Comparison of ENCODE assay signal across 1 cellular context in the genomic region with DNA sequence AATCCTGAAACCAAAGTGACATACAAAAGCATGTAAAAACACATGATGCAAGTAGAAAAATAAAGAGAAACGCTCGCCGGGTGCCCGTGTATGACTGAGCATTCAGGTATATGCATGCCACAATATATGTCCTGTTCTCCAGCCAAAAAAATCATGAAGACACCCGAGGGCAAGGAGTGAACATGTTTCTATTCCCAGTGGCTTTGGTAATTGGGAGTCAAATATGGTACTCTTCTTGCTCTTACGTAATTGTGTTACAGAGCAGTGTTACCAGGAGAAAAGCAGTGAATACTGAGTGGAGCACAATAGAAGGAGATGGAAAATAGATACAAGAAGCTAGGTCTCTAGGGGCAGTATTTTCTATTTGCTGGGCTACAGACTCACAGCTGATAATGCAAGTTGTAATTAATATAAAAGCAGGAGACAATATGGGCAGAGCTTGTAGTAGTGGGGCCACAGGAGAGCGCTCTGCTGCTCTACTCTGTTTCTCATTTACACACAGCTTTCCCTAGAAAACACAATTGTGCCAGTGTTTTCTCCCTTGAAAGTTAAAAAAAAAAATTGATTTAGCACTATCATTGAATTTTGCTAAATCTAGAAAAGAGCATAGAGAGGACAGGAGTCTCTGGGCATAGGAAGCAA.
TF ChIP-seq lines count a peak whose summit lies in the region.

No MANE protein-coding gene starts in this region.

TF ChIP-seq in SK-N-SH, 30 proteins besides CTCF, POLR2A, EP300 and RAD21 (continued from another document):
- TF ChIP-seq, protein P1, sequence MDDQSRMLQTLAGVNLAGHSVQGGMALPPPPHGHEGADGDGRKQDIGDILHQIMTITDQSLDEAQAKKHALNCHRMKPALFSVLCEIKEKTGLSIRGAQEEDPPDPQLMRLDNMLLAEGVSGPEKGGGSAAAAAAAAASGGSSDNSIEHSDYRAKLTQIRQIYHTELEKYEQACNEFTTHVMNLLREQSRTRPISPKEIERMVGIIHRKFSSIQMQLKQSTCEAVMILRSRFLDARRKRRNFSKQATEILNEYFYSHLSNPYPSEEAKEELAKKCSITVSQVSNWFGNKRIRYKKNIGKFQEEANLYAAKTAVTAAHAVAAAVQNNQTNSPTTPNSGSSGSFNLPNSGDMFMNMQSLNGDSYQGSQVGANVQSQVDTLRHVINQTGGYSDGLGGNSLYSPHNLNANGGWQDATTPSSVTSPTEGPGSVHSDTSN (IDR thresholded peaks at IDR 0.05), result no peak
- TF ChIP-seq, protein P2, sequence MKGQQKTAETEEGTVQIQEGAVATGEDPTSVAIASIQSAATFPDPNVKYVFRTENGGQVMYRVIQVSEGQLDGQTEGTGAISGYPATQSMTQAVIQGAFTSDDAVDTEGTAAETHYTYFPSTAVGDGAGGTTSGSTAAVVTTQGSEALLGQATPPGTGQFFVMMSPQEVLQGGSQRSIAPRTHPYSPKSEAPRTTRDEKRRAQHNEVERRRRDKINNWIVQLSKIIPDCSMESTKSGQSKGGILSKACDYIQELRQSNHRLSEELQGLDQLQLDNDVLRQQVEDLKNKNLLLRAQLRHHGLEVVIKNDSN (IDR thresholded peaks at IDR 0.05; ENCODE audit: borderline replicate concordance, low read depth), result no peak
- TF ChIP-seq NFIC (IDR thresholded peaks at IDR 0.05; ENCODE audit: borderline replicate concordance), result 0 out of 2 replicates have a peak, but pooled peaks have one; percentile 2
- TF ChIP-seq GABPA (IDR thresholded peaks at IDR 0.05; ENCODE audit: low read depth), result no peak
- TF ChIP-seq JUND (IDR thresholded peaks at IDR 0.05), result no peak
- TF ChIP-seq, protein P3, sequence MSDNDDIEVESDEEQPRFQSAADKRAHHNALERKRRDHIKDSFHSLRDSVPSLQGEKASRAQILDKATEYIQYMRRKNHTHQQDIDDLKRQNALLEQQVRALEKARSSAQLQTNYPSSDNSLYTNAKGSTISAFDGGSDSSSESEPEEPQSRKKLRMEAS (IDR thresholded peaks at IDR 0.05; ENCODE audit: low read depth), result no peak
- TF ChIP-seq TCF12 (IDR thresholded peaks at IDR 0.05), result no peak
- TF ChIP-seq, protein P4, sequence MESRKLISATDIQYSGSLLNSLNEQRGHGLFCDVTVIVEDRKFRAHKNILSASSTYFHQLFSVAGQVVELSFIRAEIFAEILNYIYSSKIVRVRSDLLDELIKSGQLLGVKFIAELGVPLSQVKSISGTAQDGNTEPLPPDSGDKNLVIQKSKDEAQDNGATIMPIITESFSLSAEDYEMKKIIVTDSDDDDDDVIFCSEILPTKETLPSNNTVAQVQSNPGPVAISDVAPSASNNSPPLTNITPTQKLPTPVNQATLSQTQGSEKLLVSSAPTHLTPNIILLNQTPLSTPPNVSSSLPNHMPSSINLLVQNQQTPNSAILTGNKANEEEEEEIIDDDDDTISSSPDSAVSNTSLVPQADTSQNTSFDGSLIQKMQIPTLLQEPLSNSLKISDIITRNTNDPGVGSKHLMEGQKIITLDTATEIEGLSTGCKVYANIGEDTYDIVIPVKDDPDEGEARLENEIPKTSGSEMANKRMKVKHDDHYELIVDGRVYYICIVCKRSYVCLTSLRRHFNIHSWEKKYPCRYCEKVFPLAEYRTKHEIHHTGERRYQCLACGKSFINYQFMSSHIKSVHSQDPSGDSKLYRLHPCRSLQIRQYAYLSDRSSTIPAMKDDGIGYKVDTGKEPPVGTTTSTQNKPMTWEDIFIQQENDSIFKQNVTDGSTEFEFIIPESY (IDR thresholded peaks at IDR 0.05; ENCODE audit: borderline replicate concordance, low read depth), result no peak
- no peak for TF ChIP-seq YY1 (IDR thresholded peaks at IDR 0.05; ENCODE audit: low read depth)
- TF ChIP-seq FOSL2 (IDR thresholded peaks at IDR 0.05; ENCODE audit: borderline replicate concordance, low read depth), result no peak
